1 cellular context compared by ENCODE assay signal in the genomic region with DNA sequence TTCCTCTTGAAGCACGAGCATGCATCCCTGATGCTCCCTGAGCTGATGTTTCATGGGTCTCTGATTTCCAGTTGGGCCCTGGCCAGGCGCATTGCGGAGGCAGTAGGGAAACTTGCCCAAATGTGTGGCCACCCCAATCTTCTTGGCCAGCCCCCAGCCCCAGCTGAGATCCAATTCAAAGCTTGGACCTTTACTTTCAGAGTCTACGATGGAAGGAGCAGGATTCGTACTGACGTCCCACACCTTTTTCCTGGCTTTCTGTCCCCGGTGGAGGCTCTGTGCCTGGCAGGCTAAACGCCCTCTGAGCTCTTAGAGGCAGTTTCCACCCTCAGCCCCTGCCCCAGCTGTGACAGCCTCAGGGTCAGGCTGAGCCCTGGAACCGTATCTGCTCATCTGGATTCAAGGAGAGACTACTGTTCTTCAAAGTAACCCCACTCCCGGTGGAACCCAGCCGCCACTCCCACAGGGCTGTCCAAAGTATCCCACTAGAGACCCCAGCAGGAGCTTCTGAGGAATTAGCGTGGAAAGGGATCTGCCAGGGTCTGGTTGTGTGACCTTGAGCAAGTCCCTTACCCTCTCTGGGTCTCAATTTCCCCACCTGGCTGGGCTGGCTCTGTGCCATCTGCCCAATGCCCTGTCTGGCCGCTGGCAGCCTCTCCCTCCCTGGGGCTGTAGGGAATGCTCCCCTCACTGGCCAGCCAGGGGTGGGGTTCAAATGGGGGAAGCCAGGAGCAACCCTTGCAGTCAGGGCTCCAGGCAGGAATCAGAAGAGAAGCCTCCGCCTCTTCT.
TF ChIP-seq lines count a peak whose summit lies in the region.

No MANE protein-coding gene starts in this region.

TF ChIP-seq in GM23338, 12 proteins besides CTCF, POLR2A, EP300 and RAD21 (continued from another document):
- TF ChIP-seq, protein P1, sequence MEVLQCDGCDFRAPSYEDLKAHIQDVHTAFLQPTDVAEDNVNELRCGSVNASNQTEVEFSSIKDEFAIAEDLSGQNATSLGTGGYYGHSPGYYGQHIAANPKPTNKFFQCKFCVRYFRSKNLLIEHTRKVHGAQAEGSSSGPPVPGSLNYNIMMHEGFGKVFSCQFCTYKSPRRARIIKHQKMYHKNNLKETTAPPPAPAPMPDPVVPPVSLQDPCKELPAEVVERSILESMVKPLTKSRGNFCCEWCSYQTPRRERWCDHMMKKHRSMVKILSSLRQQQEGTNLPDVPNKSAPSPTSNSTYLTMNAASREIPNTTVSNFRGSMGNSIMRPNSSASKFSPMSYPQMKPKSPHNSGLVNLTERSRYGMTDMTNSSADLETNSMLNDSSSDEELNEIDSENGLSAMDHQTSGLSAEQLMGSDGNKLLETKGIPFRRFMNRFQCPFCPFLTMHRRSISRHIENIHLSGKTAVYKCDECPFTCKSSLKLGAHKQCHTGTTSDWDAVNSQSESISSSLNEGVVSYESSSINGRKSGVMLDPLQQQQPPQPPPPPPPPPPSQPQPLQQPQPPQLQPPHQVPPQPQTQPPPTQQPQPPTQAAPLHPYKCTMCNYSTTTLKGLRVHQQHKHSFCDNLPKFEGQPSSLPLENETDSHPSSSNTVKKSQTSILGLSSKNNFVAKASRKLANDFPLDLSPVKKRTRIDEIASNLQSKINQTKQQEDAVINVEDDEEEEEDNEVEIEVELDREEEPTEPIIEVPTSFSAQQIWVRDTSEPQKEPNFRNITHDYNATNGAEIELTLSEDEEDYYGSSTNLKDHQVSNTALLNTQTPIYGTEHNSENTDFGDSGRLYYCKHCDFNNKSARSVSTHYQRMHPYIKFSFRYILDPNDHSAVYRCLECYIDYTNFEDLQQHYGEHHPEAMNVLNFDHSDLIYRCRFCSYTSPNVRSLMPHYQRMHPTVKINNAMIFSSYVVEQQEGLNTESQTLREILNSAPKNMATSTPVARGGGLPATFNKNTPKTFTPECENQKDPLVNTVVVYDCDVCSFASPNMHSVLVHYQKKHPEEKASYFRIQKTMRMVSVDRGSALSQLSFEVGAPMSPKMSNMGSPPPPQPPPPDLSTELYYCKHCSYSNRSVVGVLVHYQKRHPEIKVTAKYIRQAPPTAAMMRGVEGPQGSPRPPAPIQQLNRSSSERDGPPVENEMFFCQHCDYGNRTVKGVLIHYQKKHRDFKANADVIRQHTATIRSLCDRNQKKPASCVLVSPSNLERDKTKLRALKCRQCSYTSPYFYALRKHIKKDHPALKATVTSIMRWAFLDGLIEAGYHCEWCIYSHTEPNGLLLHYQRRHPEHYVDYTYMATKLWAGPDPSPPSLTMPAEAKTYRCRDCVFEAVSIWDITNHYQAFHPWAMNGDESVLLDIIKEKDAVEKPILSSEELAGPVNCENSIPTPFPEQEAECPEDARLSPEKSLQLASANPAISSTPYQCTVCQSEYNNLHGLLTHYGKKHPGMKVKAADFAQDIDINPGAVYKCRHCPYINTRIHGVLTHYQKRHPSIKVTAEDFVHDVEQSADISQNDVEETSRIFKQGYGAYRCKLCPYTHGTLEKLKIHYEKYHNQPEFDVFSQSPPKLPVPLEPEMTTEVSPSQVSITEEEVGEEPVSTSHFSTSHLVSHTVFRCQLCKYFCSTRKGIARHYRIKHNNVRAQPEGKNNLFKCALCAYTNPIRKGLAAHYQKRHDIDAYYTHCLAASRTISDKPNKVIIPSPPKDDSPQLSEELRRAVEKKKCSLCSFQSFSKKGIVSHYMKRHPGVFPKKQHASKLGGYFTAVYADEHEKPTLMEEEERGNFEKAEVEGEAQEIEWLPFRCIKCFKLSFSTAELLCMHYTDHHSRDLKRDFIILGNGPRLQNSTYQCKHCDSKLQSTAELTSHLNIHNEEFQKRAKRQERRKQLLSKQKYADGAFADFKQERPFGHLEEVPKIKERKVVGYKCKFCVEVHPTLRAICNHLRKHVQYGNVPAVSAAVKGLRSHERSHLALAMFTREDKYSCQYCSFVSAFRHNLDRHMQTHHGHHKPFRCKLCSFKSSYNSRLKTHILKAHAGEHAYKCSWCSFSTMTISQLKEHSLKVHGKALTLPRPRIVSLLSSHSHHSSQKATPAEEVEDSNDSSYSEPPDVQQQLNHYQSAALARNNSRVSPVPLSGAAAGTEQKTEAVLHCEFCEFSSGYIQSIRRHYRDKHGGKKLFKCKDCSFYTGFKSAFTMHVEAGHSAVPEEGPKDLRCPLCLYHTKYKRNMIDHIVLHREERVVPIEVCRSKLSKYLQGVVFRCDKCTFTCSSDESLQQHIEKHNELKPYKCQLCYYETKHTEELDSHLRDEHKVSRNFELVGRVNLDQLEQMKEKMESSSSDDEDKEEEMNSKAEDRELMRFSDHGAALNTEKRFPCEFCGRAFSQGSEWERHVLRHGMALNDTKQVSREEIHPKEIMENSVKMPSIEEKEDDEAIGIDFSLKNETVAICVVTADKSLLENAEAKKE (CRISPR knock-in tag; IDR thresholded peaks at IDR 0.05), result no peak
- TF ChIP-seq EZH2 (IDR thresholded peaks at IDR 0.05; ENCODE audit: low read depth, unreplicated experiment), result no peak
- TF ChIP-seq ZNF331 (CRISPR knock-in tag; IDR thresholded peaks at IDR 0.05; ENCODE audit: low read depth), result no peak
- TF ChIP-seq STAT1 (IDR thresholded peaks at IDR 0.05; ENCODE audit: unreplicated experiment), result no peak
